Comparison of ENCODE assay signal across 8 cellular contexts in the genomic region with DNA sequence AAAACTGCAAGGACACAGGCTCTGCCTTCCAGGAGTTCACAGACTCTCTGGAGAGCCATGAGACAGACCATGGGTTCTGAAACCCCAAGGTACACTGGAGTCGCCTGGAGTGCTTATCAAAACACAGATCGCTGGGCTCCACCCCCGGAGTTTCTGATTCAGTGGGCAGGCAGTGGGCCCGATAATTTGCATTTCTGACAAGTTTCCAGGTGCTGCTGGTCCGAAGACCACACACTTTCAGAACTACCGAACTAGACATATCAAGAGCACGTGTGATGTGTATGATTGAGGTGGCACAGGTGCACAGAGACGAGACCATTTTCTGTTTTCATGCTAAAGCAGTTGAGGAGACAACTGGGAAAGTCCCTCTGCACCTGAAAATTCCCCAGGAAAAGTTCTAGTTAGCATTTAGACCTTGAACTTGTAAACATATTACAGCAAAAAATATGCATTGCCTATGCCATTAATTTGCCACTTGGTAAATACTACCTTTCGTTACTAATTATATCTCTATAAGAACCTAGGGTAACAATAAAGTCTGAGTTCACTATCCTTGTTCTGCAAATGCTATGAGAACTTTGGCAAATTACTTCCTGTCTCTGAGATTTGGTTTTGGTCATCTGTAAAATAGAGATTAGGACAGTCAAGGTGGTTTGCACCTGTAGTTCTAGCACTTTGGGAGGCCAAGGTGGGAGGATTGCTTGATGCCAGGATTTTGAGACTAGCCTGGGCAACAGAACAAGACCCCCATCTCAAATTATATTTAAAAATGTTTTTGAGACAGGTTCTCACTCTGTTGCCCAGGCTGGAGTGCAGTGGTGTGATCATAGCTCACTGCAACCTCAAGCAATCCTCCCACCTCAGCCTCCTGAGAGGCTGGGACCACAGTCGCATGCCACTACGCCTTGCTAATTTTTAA. TPM values are rescaled to one million over a fixed set of nuclear protein-coding genes. Genes with fewer than 3 reads are reported as not detected.
A peak's percentile ranks its signal among the peaks of the same experiment; 100 is the strongest.
DNase-seq lines count a peak whose midpoint lies in the region; ATAC-seq and TF ChIP-seq lines count a peak whose summit lies in the region.

No MANE protein-coding gene starts in this region.

- no peak for TF ChIP-seq CTCF in left lung (IDR thresholded peaks at IDR 0.05)

- no peaks in the 10 kb centered on the region for H3K27me3 ChIP-seq in left lung

- no peak overlapping the region for H3K4me3 ChIP-seq in left lung

- peaks cover 0 to 8% of the 10 kb centered on the region in 2 donors for H3K4me1 ChIP-seq in left lung

- H3K9me3 ChIP-seq in left lung = no peaks in the 10 kb centered on the region

- intact Hi-C loops in left lung (cut with DNase I) (no loop called here), posterior vena cava (cut with DNase I) (no loop called here)

- ATAC-seq in GM18861 (IDR thresholded peaks at IDR 0.05; ENCODE audit: unreplicated experiment) = peak; percentile 83
- peak; percentile 94 for ATAC-seq in HG02798 (IDR thresholded peaks at IDR 0.05; ENCODE audit: poor library complexity, unreplicated experiment)
- peak; percentile 44 for ATAC-seq in left lung

- H3K36me3 ChIP-seq in left lung = no peaks in the 10 kb centered on the region

- peak in 3 of 5 experiments; percentile 11 to 65 (median 51) for DNase-seq in T-helper 2 cell
- no peak for DNase-seq in left lung
- DNase-seq in NCI-H2107 treated with DMSO at 0.1 percent for 48 hours (lab: John Stamatoyannopoulos, UW; ENCODE audit: unreplicated experiment) = no peak
- DNase-seq in OCI-M1 (lab: John Stamatoyannopoulos, UW) = no peak
- DNase-seq in NCI-H2171 (lab: John Stamatoyannopoulos, UW) = no peak
- DNase-seq in posterior vena cava (ENCODE audit: low spot score) = no peak

- no peak overlapping the region for H3K27ac ChIP-seq in left lung

RNA-seq across cellular contexts. Expression of a gene that starts 14.3 kb away (rescaled TPM):
- total RNA-seq in left lung (10 to 100 TPM; 42.2 to 89.8 TPM), posterior vena cava (10 to 100 TPM; 32.3 to 34.3 TPM)

Comparison
In these comparisons a context has a peak if more than half of its experiments do, and no peak if none do; other contexts are left out.
1. ATAC-seq: peak in every context shown above with its lines; median percentile 94 in HG02798; 83 in GM18861; 44 in left lung.
2. DNase-seq: peak in T-helper 2 cell (3 of 5); none in left lung (0 of 2), NCI-H2107 treated with DMSO at 0.1 percent for 48 hours (single experiment), OCI-M1 (single experiment), NCI-H2171 (single experiment) and posterior vena cava (single experiment).